Comparison of ENCODE assay signal across 2 cellular contexts in genomic region chr5:160082589-160082988, GRCh38.
TF ChIP-seq lines count a peak whose summit lies in the region.

No MANE protein-coding gene starts in this region.

TF ChIP-seq in A549, 52 proteins besides CTCF, POLR2A, EP300 and RAD21:
- TF ChIP-seq PHF8 (IDR thresholded peaks at IDR 0.05; ENCODE audit: borderline replicate concordance, low read depth) = no peak
- no peak for TF ChIP-seq BHLHE40 (IDR thresholded peaks at IDR 0.05; ENCODE audit: low read depth, low read length)
- TF ChIP-seq EHF (CRISPR knock-in tag; IDR thresholded peaks at IDR 0.05) = no peak
- TF ChIP-seq, protein P1, sequence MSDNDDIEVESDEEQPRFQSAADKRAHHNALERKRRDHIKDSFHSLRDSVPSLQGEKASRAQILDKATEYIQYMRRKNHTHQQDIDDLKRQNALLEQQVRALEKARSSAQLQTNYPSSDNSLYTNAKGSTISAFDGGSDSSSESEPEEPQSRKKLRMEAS (IDR thresholded peaks at IDR 0.05) = no peak
- TF ChIP-seq FOSB (CRISPR knock-in tag; IDR thresholded peaks at IDR 0.05) = no peak
- TF ChIP-seq, protein P2, sequence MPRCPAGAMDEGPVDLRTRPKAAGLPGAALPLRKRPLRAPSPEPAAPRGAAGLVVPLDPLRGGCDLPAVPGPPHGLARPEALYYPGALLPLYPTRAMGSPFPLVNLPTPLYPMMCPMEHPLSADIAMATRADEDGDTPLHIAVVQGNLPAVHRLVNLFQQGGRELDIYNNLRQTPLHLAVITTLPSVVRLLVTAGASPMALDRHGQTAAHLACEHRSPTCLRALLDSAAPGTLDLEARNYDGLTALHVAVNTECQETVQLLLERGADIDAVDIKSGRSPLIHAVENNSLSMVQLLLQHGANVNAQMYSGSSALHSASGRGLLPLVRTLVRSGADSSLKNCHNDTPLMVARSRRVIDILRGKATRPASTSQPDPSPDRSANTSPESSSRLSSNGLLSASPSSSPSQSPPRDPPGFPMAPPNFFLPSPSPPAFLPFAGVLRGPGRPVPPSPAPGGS (IDR thresholded peaks at IDR 0.05) = no peak
- no peak for TF ChIP-seq RNF2 (IDR thresholded peaks at IDR 0.05; ENCODE audit: borderline replicate concordance, low read depth)
- no peak for TF ChIP-seq ZNF302 (CRISPR knock-in tag; IDR thresholded peaks at IDR 0.05)

TF ChIP-seq in HepG2, 621 proteins besides CTCF, POLR2A, EP300 and RAD21:
- TF ChIP-seq, protein P3, sequence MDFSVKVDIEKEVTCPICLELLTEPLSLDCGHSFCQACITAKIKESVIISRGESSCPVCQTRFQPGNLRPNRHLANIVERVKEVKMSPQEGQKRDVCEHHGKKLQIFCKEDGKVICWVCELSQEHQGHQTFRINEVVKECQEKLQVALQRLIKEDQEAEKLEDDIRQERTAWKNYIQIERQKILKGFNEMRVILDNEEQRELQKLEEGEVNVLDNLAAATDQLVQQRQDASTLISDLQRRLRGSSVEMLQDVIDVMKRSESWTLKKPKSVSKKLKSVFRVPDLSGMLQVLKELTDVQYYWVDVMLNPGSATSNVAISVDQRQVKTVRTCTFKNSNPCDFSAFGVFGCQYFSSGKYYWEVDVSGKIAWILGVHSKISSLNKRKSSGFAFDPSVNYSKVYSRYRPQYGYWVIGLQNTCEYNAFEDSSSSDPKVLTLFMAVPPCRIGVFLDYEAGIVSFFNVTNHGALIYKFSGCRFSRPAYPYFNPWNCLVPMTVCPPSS (IDR thresholded peaks at IDR 0.05) = no peak
- no peak for TF ChIP-seq ZNF281 (CRISPR knock-in tag; IDR thresholded peaks at IDR 0.05; ENCODE audit: borderline replicate concordance)
- no peak for TF ChIP-seq ZNF777 (CRISPR knock-in tag; IDR thresholded peaks at IDR 0.05)
- no peak for TF ChIP-seq ISX (CRISPR knock-in tag; conservative IDR thresholded peaks at IDR 0.05)
- TF ChIP-seq, protein P4, sequence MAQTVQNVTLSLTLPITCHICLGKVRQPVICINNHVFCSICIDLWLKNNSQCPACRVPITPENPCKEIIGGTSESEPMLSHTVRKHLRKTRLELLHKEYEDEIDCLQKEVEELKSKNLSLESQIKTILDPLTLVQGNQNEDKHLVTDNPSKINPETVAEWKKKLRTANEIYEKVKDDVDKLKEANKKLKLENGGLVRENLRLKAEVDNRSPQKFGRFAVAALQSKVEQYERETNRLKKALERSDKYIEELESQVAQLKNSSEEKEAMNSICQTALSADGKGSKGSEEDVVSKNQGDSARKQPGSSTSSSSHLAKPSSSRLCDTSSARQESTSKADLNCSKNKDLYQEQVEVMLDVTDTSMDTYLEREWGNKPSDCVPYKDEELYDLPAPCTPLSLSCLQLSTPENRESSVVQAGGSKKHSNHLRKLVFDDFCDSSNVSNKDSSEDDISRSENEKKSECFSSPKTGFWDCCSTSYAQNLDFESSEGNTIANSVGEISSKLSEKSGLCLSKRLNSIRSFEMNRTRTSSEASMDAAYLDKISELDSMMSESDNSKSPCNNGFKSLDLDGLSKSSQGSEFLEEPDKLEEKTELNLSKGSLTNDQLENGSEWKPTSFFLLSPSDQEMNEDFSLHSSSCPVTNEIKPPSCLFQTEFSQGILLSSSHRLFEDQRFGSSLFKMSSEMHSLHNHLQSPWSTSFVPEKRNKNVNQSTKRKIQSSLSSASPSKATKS (CRISPR knock-in tag; IDR thresholded peaks at IDR 0.05) = no peak
- no peak for TF ChIP-seq ZNF891 (CRISPR knock-in tag; IDR thresholded peaks at IDR 0.05)
- no peak for TF ChIP-seq ZNF383 (CRISPR knock-in tag; IDR thresholded peaks at IDR 0.05; ENCODE audit: borderline replicate concordance)
- no peak for TF ChIP-seq TCF7L2 (IDR thresholded peaks at IDR 0.05; ENCODE audit: low read depth, low read length)
- TF ChIP-seq BATF2 (CRISPR knock-in tag; IDR thresholded peaks at IDR 0.05) = no peak
- TF ChIP-seq ZBTB43 (CRISPR knock-in tag; conservative IDR thresholded peaks at IDR 0.05) = no peak
- TF ChIP-seq, protein P5, sequence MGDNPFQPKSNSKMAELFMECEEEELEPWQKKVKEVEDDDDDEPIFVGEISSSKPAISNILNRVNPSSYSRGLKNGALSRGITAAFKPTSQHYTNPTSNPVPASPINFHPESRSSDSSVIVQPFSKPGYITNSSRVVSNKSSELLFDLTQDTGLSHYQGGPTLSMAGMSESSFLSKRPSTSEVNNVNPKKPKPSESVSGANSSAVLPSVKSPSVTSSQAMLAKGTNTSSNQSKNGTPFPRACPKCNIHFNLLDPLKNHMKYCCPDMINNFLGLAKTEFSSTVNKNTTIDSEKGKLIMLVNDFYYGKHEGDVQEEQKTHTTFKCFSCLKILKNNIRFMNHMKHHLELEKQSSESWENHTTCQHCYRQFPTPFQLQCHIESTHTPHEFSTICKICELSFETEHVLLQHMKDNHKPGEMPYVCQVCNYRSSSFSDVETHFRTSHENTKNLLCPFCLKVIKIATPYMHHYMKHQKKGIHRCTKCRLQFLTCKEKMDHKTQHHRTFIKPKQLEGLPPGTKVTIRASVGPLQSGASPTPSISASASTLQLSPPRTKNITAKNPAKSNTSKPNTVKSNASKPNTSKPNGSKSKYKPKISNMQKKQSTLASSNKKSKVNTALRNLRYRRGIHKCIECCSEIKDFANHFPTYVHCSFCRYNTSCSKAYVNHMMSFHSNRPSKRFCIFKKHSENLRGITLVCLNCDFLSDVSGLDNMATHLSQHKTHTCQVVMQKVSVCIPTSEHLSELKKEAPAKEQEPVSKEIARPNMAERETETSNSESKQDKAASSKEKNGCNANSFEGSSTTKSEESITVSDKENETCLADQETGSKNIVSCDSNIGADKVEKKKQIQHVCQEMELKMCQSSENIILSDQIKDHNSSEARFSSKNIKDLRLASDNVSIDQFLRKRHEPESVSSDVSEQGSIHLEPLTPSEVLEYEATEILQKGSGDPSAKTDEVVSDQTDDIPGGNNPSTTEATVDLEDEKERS (CRISPR knock-in tag; IDR thresholded peaks at IDR 0.05) = no peak
- no peak for TF ChIP-seq CBX5 (CRISPR knock-in tag; IDR thresholded peaks at IDR 0.05; ENCODE audit: borderline replicate concordance)
- TF ChIP-seq HOXA9 (CRISPR knock-in tag; IDR thresholded peaks at IDR 0.05; ENCODE audit: borderline replicate concordance) = no peak
- no peak for TF ChIP-seq ZNF562 (CRISPR knock-in tag; IDR thresholded peaks at IDR 0.05; ENCODE audit: borderline replicate concordance)
